Comparison of ENCODE assay signal across 16 cellular contexts in the genomic region with DNA sequence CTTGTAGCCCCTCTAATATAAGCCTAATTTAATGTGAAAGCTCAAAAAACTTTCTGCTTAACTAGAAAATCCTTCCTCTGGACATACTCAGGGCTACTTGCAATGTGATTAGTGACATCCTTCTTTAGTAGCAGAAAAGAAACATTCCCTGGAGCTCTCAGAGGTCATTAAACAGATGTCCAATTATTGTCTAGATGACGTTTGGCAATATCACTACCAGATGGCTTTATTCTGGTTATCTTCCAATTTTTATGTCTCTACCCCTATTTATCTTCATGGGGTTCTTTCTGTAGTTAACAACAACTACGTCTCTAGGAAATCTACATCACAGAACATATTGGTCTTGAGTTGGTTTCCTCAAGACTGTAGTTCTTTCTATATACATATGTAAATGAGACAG. TPM values are rescaled to one million over a fixed set of nuclear protein-coding genes. Genes with fewer than 3 reads are reported as not detected.
DNase-seq lines count a peak whose midpoint lies in the region; ATAC-seq and TF ChIP-seq lines count a peak whose summit lies in the region.
"Had no signal": no experiment of that assay in that cellular context is flagged by ENCODE, and none has a peak within 500 bp of the region (broad histone marks: within the 10 kb centered on the region; RNA-seq: fewer than 3 reads in every experiment).

No MANE protein-coding gene starts in this region.

- DNase-seq in NCI-H1694 treated with DMSO at 0.1 percent for 48 hours (lab: John Stamatoyannopoulos, UW) (peak; percentile 12), NCI-H1694 (lab: John Stamatoyannopoulos, UW) (no peak), NCI-H524 (lab: John Stamatoyannopoulos, UW) (peak; percentile 20 to 69), RPMI7951 (ENCODE audit: low read depth) (peak; percentile 19), fibroblast of mammary gland (ENCODE audit: low read depth) (peak; percentile 40), kidney glomerular epithelial cell (lab: John Stamatoyannopoulos, UW) (no peak), NCI-H2196 (lab: John Stamatoyannopoulos, UW; ENCODE audit: unreplicated experiment) (no peak)
- DNase-seq: AML-193; Caco-2; CD8-positive, alpha-beta memory T cell; DMS79; GOT3; H9 had no signal

- no peak for ATAC-seq in HG03175 (IDR thresholded peaks at IDR 0.05; ENCODE audit: unreplicated experiment)
- ATAC-seq: GM12878 had no signal

- H3K4me3 ChIP-seq in fibroblast of mammary gland (ENCODE audit: control insufficient read depth, low read depth, low read length), result no peak overlapping the region
- H3K4me3 ChIP-seq: BLaER1, GM12878 had no signal

- no peak for TF ChIP-seq CTCF in fibroblast of mammary gland (conservative IDR thresholded peaks at IDR 0.05; ENCODE audit: control insufficient read depth, insufficient read depth, low read depth, low read length)

RNA-seq across cellular contexts. Expression of a gene that starts 44.2 kb away (rescaled TPM):
- total RNA-seq in RPMI7951 (2014; rRNA removed; shearing (Covaris generic)), result 6.9 and 7.6 TPM in 2 replicates

Comparison
In these comparisons a context has a peak if more than half of its experiments do, and no peak if none do; other contexts are left out.
1. DNase-seq: peak in NCI-H1694 treated with DMSO at 0.1 percent for 48 hours (single experiment), NCI-H524 (2 of 2), RPMI7951 (single experiment) and fibroblast of mammary gland (single experiment); none in NCI-H1694 (single experiment), kidney glomerular epithelial cell (single experiment) and NCI-H2196 (single experiment).